ENCODE assay signal across 8 cellular contexts in the genomic region with DNA sequence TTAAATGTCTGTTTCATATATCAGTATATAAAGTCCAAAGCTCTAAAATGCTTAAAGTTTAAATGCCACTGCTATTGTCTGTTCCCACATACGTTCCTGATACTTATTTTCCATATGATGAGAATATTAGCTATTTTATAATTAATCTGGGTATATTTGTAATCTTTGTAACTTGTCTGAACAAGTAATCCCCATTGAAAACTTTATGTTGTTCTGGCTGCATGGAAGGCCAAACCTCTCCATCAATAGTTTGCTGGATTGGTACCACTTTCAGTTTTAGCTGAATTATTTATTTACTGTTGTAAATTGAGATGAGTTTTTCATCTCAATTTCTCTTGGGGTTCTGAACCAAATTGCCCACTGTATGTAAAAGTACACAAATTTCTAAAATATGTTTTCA. TPM values are rescaled to one million over a fixed set of nuclear protein-coding genes. Genes with fewer than 3 reads are reported as not detected.
DNase-seq lines count a peak whose midpoint lies in the region; ATAC-seq and TF ChIP-seq lines count a peak whose summit lies in the region.

No MANE protein-coding gene starts in this region.

- intact Hi-C loops in breast epithelium (cut with DNase I; ENCODE audit: low total_unique reads) = no loop called here
- intact Hi-C loops in posterior cingulate gyrus (cut with DNase I) = loop anchor here (5.0 to 10.0 kb wide), 3 partner anchors 80 to 852 kb away; a partner anchor contains a TSS

- H3K36me3 ChIP-seq in breast epithelium = no peaks in the 10 kb centered on the region
- H3K36me3 ChIP-seq in mesodermal cell (ENCODE audit: control insufficient read depth, insufficient read depth, low read length) = peaks cover 2% of the 10 kb centered on the region

- H3K4me3 Mint-ChIP-seq in IgD-negative memory B cell = peak overlapping the region; percentile 91 to 99 (median 98)

- H3K27ac Mint-ChIP-seq in IgD-negative memory B cell = peak overlapping the region; percentile 72 to 98 (median 78)

- WGBS in mesodermal cell (ENCODE audit: insufficient coverage in 2 of 2), 2 experiments = no CpG with 5 or more reads among the region's 1 CpG

- H3K4me3 ChIP-seq in AG04450 (ENCODE audit: low read depth, low read length) = peak overlapping the region; percentile 94
- H3K4me3 ChIP-seq in breast epithelium = peak overlapping the region; percentile 60 to 80 (median 78)
- H3K4me3 ChIP-seq in mesodermal cell (ENCODE audit: extremely low read depth, insufficient read depth, low read length, poor library complexity, severe bottlenecking) = peak overlapping the region; percentile 85

- ATAC-seq in HG03571 (IDR thresholded peaks at IDR 0.05; ENCODE audit: unreplicated experiment) = no peak

- CTCF ChIA-PET in AG04450 (lab: Charles Lee) = interaction anchor here (2.4 kb wide), 1 partner anchor 486 kb away, joined by 9 read pairs; no protein-coding TSS in a partner anchor

- no peak for TF ChIP-seq POLR2A in breast epithelium (IDR thresholded peaks at IDR 0.05)

- H3K36me3 Mint-ChIP-seq in IgD-negative memory B cell = no peaks in the 10 kb centered on the region

- H3K27me3 ChIP-seq in AG04450 (ENCODE audit: control insufficient read depth, insufficient read depth, low read length) (no peaks in the 10 kb centered on the region), breast epithelium (no peaks in the 10 kb centered on the region)

- TF ChIP-seq CTCF in AG04450 (IDR thresholded peaks at IDR 0.05; ENCODE audit: low read depth, low read length) = no peak
- no peak for TF ChIP-seq CTCF in breast epithelium (IDR thresholded peaks at IDR 0.05)

- H3K9me3 ChIP-seq in AG04450 (ENCODE audit: control insufficient read depth, insufficient read depth, low read length) = no peaks in the 10 kb centered on the region; the same call in 1 of the 2 replicates
- no peaks in the 10 kb centered on the region for H3K9me3 ChIP-seq in breast epithelium
- H3K9me3 ChIP-seq in mesodermal cell (ENCODE audit: control insufficient read depth, low read length) = no peaks in the 10 kb centered on the region

- H3K27ac ChIP-seq in AG04450 (ENCODE audit: low read depth, low read length) (no peak overlapping the region), breast epithelium (no peak overlapping the region), mesodermal cell (ENCODE audit: low read depth, low read length, severe bottlenecking) (no peak overlapping the region)

- peaks cover 0 to 8% of the 10 kb centered on the region in 2 donors for H3K4me1 ChIP-seq in breast epithelium
- H3K4me1 ChIP-seq in mesodermal cell (ENCODE audit: control insufficient read depth, insufficient read depth, low read length, poor library complexity, severe bottlenecking) = peaks cover 7% of the 10 kb centered on the region

- H3K4me1 Mint-ChIP-seq in IgD-negative memory B cell = peaks cover 27 to 43% (median 30%) of the 10 kb centered on the region in 3 donors

- POLR2A ChIA-PET in AG04450 (lab: Yijun Ruan, JAX) = no interaction called here

- no peaks in the 10 kb centered on the region for H3K27me3 Mint-ChIP-seq in IgD-negative memory B cell

- no peak for DNase-seq in AG04450 (ENCODE audit: low read depth, low spot score)
- DNase-seq in breast epithelium (ENCODE audit: low spot score in 2 of 2) = no peak
- no peak for DNase-seq in posterior cingulate gyrus
- DNase-seq in SK-N-DZ (ENCODE audit: low spot score) = no peak
- DNase-seq in SHP77 treated with DMSO at 0.1 percent for 48 hours (lab: John Stamatoyannopoulos, UW) = no peak

- no peaks in the 10 kb centered on the region for H3K9me3 Mint-ChIP-seq in IgD-negative memory B cell

RNA-seq across cellular contexts. Expression of a gene that starts 1.5 kb away (rescaled TPM):
- polyA plus RNA-seq in AG04450 (2011; rRNA removed) (31.5 and 40.4 TPM in 2 replicates), IgD-negative memory B cell (6.8 TPM)
- 158 and 184 TPM in 2 replicates for polyA minus RNA-seq in AG04450 (2011; rRNA and poly(A)+ RNA removed)
- 10 to 100 TPM; 24.0 to 63.8 (median 40.3) TPM for total RNA-seq in breast epithelium
- polyA plus RNA-seq in mesodermal cell (2013, experiment 1 of 2) = 34.7 TPM
- polyA plus RNA-seq in mesodermal cell (2013, experiment 2 of 2) = 36.2 TPM
- 2.8 and 4.8 TPM in 2 replicates for polyA plus RNA-seq in SK-N-DZ (2014; cell fraction: cytosol; rRNA removed)
- 7.9 and 9.7 TPM in 2 replicates for polyA plus RNA-seq in SK-N-DZ (2014; cell fraction: nucleus; rRNA removed)

RNA-seq across cellular contexts. Expression of a gene that starts 1.8 kb away (rescaled TPM):
- 27.0 and 49.7 TPM in 2 replicates for polyA plus RNA-seq in AG04450 (2011; rRNA removed)
- polyA minus RNA-seq in AG04450 (2011; rRNA and poly(A)+ RNA removed) = 23.9 and 33.1 TPM in 2 replicates
- 42.7 TPM for polyA plus RNA-seq in IgD-negative memory B cell
- total RNA-seq in breast epithelium = 10 to 100 TPM; 36.5 to 87.5 (median 42.9) TPM
- polyA plus RNA-seq in mesodermal cell (2013, experiment 1 of 2) = 58.9 TPM
- polyA plus RNA-seq in mesodermal cell (2013, experiment 2 of 2) = 51.7 TPM
- polyA plus RNA-seq in SK-N-DZ (2014; cell fraction: cytosol; rRNA removed) = 86.4 and 92.0 TPM in 2 replicates
- polyA plus RNA-seq in SK-N-DZ (2014; cell fraction: nucleus; rRNA removed) = 102 and 125 TPM in 2 replicates
